12 cellular contexts compared by ENCODE assay signal in the genomic region with DNA sequence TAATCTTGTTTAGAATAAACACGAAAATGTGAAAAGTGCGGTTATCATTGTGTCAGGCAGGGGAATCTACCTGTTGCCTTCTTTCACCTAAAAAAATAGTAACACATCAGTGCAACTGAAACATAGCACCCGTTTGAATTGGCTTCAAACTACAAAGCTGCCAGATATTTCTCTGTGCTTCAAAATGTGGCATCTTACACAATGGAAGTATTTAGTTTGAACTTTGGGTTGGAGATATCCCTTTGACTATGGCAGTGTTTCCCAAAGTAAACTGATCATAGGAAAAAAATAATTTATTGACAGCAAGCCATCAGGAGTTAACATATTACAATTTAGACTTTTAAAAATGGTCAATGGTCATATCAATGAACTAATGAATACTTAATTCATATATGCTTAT. TPM values are rescaled to one million over a fixed set of nuclear protein-coding genes. Genes with fewer than 3 reads are reported as not detected.
"Had no signal": no experiment of that assay in that cellular context is flagged by ENCODE, and none has a peak within 500 bp of the region (broad histone marks: within the 10 kb centered on the region; RNA-seq: fewer than 3 reads in every experiment).

No MANE protein-coding gene starts in this region.

- FAIRE-seq: H1, H54 had no signal

- H3K4me3 ChIP-seq: GM23248, GM23338, HAP-1 had no signal

- DNase-seq: GM23248, GOT3, H7, H9, HCEC 1CT, HFFc6 had no signal

- ATAC-seq: GM23338, HCT116 had no signal

- H3K27ac ChIP-seq: GM23248 had no signal

- H3K9me3 ChIP-seq: HAP-1 had no signal

- H3K36me3 ChIP-seq: HAP-1 had no signal

- H3K4me2 ChIP-seq: GM23338 had no signal

- H2AFZ ChIP-seq: GM23248, GM23338 had no signal

- H3K9ac ChIP-seq: GM23248 had no signal

RNA-seq across cellular contexts. Expression of gene PPP1R3G, which starts 3.6 kb away (rescaled TPM):
- total RNA-seq: H4, H9 had no signal
